ENCODE assay signal across 8 cellular contexts in the genomic region with DNA sequence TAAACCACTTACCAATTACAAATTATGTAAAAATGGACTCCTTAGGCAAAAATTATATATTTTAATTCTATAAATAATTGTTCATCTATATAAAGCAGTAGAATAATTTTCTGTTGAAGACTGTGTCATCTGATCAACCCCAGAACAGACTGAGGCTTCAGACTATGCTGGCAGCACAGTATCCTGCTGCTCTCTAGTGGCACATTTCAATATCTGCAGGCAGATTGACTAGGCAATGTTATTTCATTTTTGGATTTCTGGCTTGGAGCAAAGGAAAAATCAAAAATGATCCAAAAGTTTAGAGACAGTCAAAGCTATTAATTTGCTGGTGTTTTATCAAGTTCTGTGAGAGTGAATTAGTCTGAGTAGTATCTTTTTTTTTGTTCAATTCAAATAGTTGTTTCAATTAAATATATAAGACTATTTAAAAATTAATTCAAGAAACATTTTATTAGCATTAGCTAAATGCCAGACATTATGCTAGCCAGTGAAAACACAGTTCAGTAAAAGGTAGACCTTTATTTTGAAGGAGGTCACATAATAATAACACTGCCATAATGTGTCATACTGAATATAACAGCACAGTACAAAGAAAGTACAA.
A peak's percentile ranks its signal among the peaks of the same experiment; 100 is the strongest.
DNase-seq lines count a peak whose midpoint lies in the region; ATAC-seq and TF ChIP-seq lines count a peak whose summit lies in the region.

No MANE protein-coding gene starts in this region.

- TF ChIP-seq CTCF in AG10803 (conservative IDR thresholded peaks at IDR 0.05; ENCODE audit: low read length) (peak; percentile 87), GM12872 (IDR thresholded peaks at IDR 0.05; ENCODE audit: insufficient read depth, low read depth, low read length) (peak; percentile 67)

- peak; percentile 88 for ATAC-seq in HG02588 (IDR thresholded peaks at IDR 0.05; ENCODE audit: unreplicated experiment)

- H3K4me3 ChIP-seq in AG10803 (ENCODE audit: low read length), result no peak overlapping the region
- no peak overlapping the region for H3K4me3 ChIP-seq in skeletal muscle cell (ENCODE audit: low read depth, low read length)

- DNase-seq in AG10803 (ENCODE audit: low read depth), result peak; percentile 48
- DNase-seq in NCI-H1436 treated with DMSO at 0.1 percent for 48 hours (lab: John Stamatoyannopoulos, UW), result peak; percentile 4
- peak; percentile 1 to 5 for DNase-seq in activated CD4-positive, alpha-beta T cell treated with anti-CD3 and anti-CD28 coated beads, Interleukin-2, amount 50 U/mL, for 4 hours
- peak; percentile 32 for DNase-seq in globus pallidus (ENCODE audit: low spot score)
- DNase-seq in skeletal muscle cell (ENCODE audit: low read depth), result peak; percentile 21
- DNase-seq in NCI-H187 (lab: John Stamatoyannopoulos, UW), result no peak

Comparison
In these comparisons a context has a peak if more than half of its experiments do, and no peak if none do; other contexts are left out.
1. DNase-seq: peak in AG10803 (single experiment), NCI-H1436 treated with DMSO at 0.1 percent for 48 hours (single experiment), activated CD4-positive, alpha-beta T cell treated with anti-CD3 and anti-CD28 coated beads, Interleukin-2, amount 50 U/mL, for 4 hours (2 of 2), globus pallidus (single experiment) and skeletal muscle cell (single experiment); none in NCI-H187 (0 of 2).